1 cellular context compared by ENCODE assay signal in the genomic region with DNA sequence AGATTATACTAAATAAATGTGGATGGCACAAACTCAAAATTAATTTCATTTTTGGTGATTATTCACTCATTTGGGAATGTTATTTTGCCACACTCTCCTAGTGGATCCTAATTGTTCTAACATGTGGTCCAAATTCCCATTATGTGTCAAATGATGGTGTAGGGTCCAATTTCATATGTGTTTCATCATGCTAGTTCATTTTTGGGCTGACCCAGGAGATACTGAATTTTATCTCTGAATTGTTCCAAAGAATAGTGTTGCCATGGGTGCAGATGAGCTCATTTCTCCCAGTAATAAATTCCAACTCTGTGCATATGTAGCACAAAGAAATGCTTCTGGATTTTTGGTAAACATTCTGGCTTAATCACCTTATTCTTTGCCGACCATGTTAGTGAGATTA.
TF ChIP-seq lines count a peak whose summit lies in the region.

No MANE protein-coding gene starts in this region.

TF ChIP-seq in K562, 482 proteins besides CTCF, POLR2A, EP300 and RAD21:
- TF ChIP-seq, protein P1, sequence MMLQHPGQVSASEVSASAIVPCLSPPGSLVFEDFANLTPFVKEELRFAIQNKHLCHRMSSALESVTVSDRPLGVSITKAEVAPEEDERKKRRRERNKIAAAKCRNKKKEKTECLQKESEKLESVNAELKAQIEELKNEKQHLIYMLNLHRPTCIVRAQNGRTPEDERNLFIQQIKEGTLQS (IDR thresholded peaks at IDR 0.05), result peak; percentile 59; the same call in 1 of the 2 replicates
- TF ChIP-seq, protein P1 (CRISPR knock-in tag; conservative IDR thresholded peaks at IDR 0.05), result no peak
- peak; percentile 39 for TF ChIP-seq RFX1 (IDR thresholded peaks at IDR 0.05)
- no peak for TF ChIP-seq NFYB (IDR thresholded peaks at IDR 0.05; ENCODE audit: extremely low read depth, insufficient read length)
- no peak for TF ChIP-seq CEBPG (CRISPR knock-in tag; IDR thresholded peaks at IDR 0.05)
- TF ChIP-seq CEBPG (tag; conservative IDR thresholded peaks at IDR 0.05 in 1 of 2, IDR thresholded peaks at IDR 0.05 in 1 of 2), result peak in 1 of 2 experiments; percentile 90; a peak in 2 of 4 replicates
- TF ChIP-seq, protein P2, sequence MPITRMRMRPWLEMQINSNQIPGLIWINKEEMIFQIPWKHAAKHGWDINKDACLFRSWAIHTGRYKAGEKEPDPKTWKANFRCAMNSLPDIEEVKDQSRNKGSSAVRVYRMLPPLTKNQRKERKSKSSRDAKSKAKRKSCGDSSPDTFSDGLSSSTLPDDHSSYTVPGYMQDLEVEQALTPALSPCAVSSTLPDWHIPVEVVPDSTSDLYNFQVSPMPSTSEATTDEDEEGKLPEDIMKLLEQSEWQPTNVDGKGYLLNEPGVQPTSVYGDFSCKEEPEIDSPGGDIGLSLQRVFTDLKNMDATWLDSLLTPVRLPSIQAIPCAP (CRISPR knock-in tag; IDR thresholded peaks at IDR 0.05; ENCODE audit: borderline replicate concordance), result no peak
- TF ChIP-seq, protein P3, sequence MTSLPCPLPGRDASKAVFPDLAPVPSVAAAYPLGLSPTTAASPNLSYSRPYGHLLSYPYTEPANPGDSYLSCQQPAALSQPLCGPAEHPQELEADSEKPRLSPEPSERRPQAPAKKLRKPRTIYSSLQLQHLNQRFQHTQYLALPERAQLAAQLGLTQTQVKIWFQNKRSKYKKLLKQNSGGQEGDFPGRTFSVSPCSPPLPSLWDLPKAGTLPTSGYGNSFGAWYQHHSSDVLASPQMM (CRISPR knock-in tag; IDR thresholded peaks at IDR 0.05), result no peak
- no peak for TF ChIP-seq HNRNPLL (IDR thresholded peaks at IDR 0.05; ENCODE audit: low read depth, low read length, poor library complexity, severe bottlenecking)
- no peak for TF ChIP-seq ZNF696 (CRISPR knock-in tag; conservative IDR thresholded peaks at IDR 0.05)
- TF ChIP-seq, protein P4, sequence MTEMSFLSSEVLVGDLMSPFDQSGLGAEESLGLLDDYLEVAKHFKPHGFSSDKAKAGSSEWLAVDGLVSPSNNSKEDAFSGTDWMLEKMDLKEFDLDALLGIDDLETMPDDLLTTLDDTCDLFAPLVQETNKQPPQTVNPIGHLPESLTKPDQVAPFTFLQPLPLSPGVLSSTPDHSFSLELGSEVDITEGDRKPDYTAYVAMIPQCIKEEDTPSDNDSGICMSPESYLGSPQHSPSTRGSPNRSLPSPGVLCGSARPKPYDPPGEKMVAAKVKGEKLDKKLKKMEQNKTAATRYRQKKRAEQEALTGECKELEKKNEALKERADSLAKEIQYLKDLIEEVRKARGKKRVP (CRISPR knock-in tag; IDR thresholded peaks at IDR 0.05), result peak; percentile 64; the same call in 1 of the 2 replicates
- TF ChIP-seq TRIM24 (IDR thresholded peaks at IDR 0.05), result peak in 1 of 2 experiments; percentile 56; a peak in 1 of 4 replicates
- peak; percentile 40; the same call in 1 of the 2 replicates for TF ChIP-seq ATF7 (IDR thresholded peaks at IDR 0.05)
- peak; percentile 12; the same call in 1 of the 2 replicates for TF ChIP-seq JUND (IDR thresholded peaks at IDR 0.05; ENCODE audit: borderline replicate concordance, low read depth, low read length)
- no peak for TF ChIP-seq JUND (tag; IDR thresholded peaks at IDR 0.05; ENCODE audit: borderline replicate concordance, low read depth, low read length)
- peak; percentile 54; the same call in 1 of the 2 replicates for TF ChIP-seq SOX6 (IDR thresholded peaks at IDR 0.05)
- TF ChIP-seq CTBP1 (IDR thresholded peaks at IDR 0.05; ENCODE audit: borderline replicate concordance), result 0 out of 2 replicates have a peak, but pooled peaks have one; percentile 16
